9 cellular contexts compared by ENCODE assay signal in genomic region chr1:243345205-243345604, GRCh38.
A peak's percentile ranks its signal among the peaks of the same experiment; 100 is the strongest.
DNase-seq lines count a peak whose midpoint lies in the region; ATAC-seq and TF ChIP-seq lines count a peak whose summit lies in the region.
"Had no signal": no experiment of that assay in that cellular context is flagged by ENCODE, and none has a peak within 500 bp of the region (broad histone marks: within the 10 kb centered on the region; RNA-seq: fewer than 3 reads in every experiment).

No MANE protein-coding gene starts in this region.

- no peak overlapping the region for H3K27ac ChIP-seq in ACC112 (ENCODE audit: low read depth, low read length)
- H3K27ac ChIP-seq in OCI-LY7 (ENCODE audit: low read depth, low read length, poor library complexity, severe bottlenecking), result no peak overlapping the region
- no peak overlapping the region for H3K27ac ChIP-seq in RWPE1

- ATAC-seq in GM21529 (IDR thresholded peaks at IDR 0.05; ENCODE audit: unreplicated experiment), result peak; percentile 55
- ATAC-seq: Right ventricle myocardium inferior had no signal

- BruUV-seq in OCI-LY7 (replicated peaks; lab: Mats Ljungman, UMichigan), result no TSS peak

- TF ChIP-seq CTCF in OCI-LY7 (conservative IDR thresholded peaks at IDR 0.05; ENCODE audit: low read length) (peak; percentile 66), RWPE1 (conservative IDR thresholded peaks at IDR 0.05; ENCODE audit: low read depth) (no peak)

- H3K4me1 ChIP-seq in ACC112 (ENCODE audit: control insufficient read depth, insufficient read depth, low read length, unreplicated experiment) (peaks cover 22% of the 10 kb centered on the region), OCI-LY7 (ENCODE audit: insufficient read depth, low read length, poor library complexity, severe bottlenecking) (no peaks in the 10 kb centered on the region)

- H3K36me3 ChIP-seq in ACC112 (ENCODE audit: insufficient read depth, low read length) (peaks cover 8% of the 10 kb centered on the region), OCI-LY7 (ENCODE audit: insufficient read depth, low read length) (no peaks in the 10 kb centered on the region)

- H3K9me2 ChIP-seq in OCI-LY7 (ENCODE audit: insufficient read depth, low read length), result no peaks in the 10 kb centered on the region

- DNase-seq in OCI-LY7 (ENCODE audit: low spot score) (no peak), globus pallidus (ENCODE audit: low spot score) (peak; percentile 56), Kasumi-1 (lab: John Stamatoyannopoulos, UW) (no peak), RWPE1 (ENCODE audit: low spot score) (no peak)
- DNase-seq in activated CD8-positive, alpha-beta memory T cell treated with anti-CD3 and anti-CD28 coated beads, Interleukin-2, amount 50 U/mL, for 48 hours, result no peak
- no peak for DNase-seq in stimulated activated CD4-positive, alpha-beta T cell treated with anti-CD3 and anti-CD28 coated beads, Interleukin-12 subunit alpha, Interleukin-12 subunit beta, amount 100 ng/mL, for 4 hours

- H4K20me1 ChIP-seq in OCI-LY7 (ENCODE audit: insufficient read depth, low read length), result no peaks in the 10 kb centered on the region

- intact Hi-C loops in OCI-LY7 (cut with micrococcal nuclease; ENCODE audit: unreplicated experiment), result loop anchor here (2.0 kb wide), 2 partner anchors 404 to 928 kb away; no protein-coding TSS in a partner anchor

- H3K9me3 ChIP-seq in OCI-LY7 (ENCODE audit: low read length), result no peaks in the 10 kb centered on the region

- H3K4me2 ChIP-seq in OCI-LY7 (ENCODE audit: low read length), result no peak overlapping the region

- POLR2A ChIA-PET in OCI-LY7 (lab: Charles Lee), result no interaction called here
- POLR2A ChIA-PET in RWPE1 (lab: Yijun Ruan, JAX; ENCODE audit: low non-redundant PET), result no interaction called here

- H3K79me2 ChIP-seq in ACC112 (ENCODE audit: control insufficient read depth, insufficient read depth, low read length, unreplicated experiment), result no peaks in the 10 kb centered on the region
- H3K79me2 ChIP-seq in OCI-LY7 (ENCODE audit: insufficient read depth, low read depth, low read length), result no peaks in the 10 kb centered on the region

- no peak overlapping the region for H2AFZ ChIP-seq in ACC112 (ENCODE audit: low read length, unreplicated experiment)
- H2AFZ ChIP-seq in OCI-LY7 (ENCODE audit: low read length), result no peak overlapping the region

- H3K4me3 ChIP-seq in ACC112 (ENCODE audit: low read depth, low read length) (peak overlapping the region; percentile 17; the same call in 1 of the 2 replicates), OCI-LY7 (ENCODE audit: low read depth, low read length, poor library complexity, severe bottlenecking) (no peak overlapping the region)

- CTCF ChIA-PET in OCI-LY7 (lab: Charles Lee; ENCODE audit: unreplicated experiment), result interaction anchor here (0.6 kb wide), 1 partner anchor 896 kb away, joined by 3 read pairs; no protein-coding TSS in a partner anchor
- CTCF ChIA-PET in RWPE1 (lab: Yijun Ruan, JAX), result interaction anchor here (0.7 kb wide), 1 partner anchor 138 kb away, joined by 3 read pairs; no protein-coding TSS in a partner anchor

- no peaks in the 10 kb centered on the region for H3K27me3 ChIP-seq in ACC112 (ENCODE audit: insufficient read depth, low read length)
